ENCODE assay signal across 1 cellular context in the genomic region with DNA sequence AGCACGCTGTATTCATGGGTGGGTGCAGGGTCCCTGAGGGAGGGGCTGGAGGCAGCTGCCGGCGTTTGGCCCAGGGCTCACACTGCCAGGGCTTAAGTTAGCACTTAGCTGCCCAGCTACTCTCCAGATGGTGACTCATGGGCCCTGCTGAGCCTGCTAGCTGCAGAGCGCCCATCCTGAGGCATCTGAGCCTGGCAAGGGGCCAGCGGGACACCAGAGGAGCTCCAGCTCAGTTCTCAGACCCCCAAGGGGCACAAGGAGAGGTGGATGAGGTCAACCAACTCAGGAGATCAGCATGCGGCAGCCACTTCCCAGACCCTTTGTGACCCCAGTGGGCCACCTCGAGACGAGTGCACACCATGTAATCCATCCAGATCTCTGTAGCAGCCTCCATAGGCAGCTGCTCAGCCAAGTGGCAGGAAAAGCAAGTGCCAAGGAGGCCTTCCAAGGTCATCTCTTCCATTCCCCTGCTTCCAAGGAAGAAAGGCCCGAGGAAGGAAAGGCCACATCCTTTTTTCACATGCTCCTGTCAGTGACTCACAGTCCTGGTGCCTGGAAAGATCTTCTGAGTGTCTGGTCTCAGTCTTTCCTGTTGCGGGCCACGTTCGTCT.
TF ChIP-seq lines count a peak whose summit lies in the region.

No MANE protein-coding gene starts in this region.

TF ChIP-seq in HepG2, 621 proteins besides CTCF, POLR2A, EP300 and RAD21:
- TF ChIP-seq, protein P1, sequence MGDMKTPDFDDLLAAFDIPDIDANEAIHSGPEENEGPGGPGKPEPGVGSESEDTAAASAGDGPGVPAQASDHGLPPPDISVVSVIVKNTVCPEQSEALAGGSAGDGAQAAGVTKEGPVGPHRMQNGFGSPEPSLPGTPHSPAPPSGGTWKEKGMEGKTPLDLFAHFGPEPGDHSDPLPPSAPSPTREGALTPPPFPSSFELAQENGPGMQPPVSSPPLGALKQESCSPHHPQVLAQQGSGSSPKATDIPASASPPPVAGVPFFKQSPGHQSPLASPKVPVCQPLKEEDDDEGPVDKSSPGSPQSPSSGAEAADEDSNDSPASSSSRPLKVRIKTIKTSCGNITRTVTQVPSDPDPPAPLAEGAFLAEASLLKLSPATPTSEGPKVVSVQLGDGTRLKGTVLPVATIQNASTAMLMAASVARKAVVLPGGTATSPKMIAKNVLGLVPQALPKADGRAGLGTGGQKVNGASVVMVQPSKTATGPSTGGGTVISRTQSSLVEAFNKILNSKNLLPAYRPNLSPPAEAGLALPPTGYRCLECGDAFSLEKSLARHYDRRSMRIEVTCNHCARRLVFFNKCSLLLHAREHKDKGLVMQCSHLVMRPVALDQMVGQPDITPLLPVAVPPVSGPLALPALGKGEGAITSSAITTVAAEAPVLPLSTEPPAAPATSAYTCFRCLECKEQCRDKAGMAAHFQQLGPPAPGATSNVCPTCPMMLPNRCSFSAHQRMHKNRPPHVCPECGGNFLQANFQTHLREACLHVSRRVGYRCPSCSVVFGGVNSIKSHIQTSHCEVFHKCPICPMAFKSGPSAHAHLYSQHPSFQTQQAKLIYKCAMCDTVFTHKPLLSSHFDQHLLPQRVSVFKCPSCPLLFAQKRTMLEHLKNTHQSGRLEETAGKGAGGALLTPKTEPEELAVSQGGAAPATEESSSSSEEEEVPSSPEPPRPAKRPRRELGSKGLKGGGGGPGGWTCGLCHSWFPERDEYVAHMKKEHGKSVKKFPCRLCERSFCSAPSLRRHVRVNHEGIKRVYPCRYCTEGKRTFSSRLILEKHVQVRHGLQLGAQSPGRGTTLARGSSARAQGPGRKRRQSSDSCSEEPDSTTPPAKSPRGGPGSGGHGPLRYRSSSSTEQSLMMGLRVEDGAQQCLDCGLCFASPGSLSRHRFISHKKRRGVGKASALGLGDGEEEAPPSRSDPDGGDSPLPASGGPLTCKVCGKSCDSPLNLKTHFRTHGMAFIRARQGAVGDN (CRISPR knock-in tag; IDR thresholded peaks at IDR 0.05) = peak; percentile 44
- TF ChIP-seq, protein P2, sequence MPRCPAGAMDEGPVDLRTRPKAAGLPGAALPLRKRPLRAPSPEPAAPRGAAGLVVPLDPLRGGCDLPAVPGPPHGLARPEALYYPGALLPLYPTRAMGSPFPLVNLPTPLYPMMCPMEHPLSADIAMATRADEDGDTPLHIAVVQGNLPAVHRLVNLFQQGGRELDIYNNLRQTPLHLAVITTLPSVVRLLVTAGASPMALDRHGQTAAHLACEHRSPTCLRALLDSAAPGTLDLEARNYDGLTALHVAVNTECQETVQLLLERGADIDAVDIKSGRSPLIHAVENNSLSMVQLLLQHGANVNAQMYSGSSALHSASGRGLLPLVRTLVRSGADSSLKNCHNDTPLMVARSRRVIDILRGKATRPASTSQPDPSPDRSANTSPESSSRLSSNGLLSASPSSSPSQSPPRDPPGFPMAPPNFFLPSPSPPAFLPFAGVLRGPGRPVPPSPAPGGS (CRISPR knock-in tag; IDR thresholded peaks at IDR 0.05) = 0 out of 2 replicates have a peak, but pooled peaks have one; percentile 52
- TF ChIP-seq REXO4 (CRISPR knock-in tag; IDR thresholded peaks at IDR 0.05; ENCODE audit: borderline replicate concordance) (no peak), AGO2 (optimal IDR thresholded peaks at IDR 0.05; ENCODE audit: low read depth, low read length) (peak; percentile 81), ZNF768 (CRISPR knock-in tag; IDR thresholded peaks at IDR 0.05) (peak; percentile 52; the same call in 1 of the 2 replicates), HOXA7 (CRISPR knock-in tag; IDR thresholded peaks at IDR 0.05) (no peak), KLF16 (CRISPR knock-in tag; IDR thresholded peaks at IDR 0.05) (no peak)
- TF ChIP-seq, protein P3, sequence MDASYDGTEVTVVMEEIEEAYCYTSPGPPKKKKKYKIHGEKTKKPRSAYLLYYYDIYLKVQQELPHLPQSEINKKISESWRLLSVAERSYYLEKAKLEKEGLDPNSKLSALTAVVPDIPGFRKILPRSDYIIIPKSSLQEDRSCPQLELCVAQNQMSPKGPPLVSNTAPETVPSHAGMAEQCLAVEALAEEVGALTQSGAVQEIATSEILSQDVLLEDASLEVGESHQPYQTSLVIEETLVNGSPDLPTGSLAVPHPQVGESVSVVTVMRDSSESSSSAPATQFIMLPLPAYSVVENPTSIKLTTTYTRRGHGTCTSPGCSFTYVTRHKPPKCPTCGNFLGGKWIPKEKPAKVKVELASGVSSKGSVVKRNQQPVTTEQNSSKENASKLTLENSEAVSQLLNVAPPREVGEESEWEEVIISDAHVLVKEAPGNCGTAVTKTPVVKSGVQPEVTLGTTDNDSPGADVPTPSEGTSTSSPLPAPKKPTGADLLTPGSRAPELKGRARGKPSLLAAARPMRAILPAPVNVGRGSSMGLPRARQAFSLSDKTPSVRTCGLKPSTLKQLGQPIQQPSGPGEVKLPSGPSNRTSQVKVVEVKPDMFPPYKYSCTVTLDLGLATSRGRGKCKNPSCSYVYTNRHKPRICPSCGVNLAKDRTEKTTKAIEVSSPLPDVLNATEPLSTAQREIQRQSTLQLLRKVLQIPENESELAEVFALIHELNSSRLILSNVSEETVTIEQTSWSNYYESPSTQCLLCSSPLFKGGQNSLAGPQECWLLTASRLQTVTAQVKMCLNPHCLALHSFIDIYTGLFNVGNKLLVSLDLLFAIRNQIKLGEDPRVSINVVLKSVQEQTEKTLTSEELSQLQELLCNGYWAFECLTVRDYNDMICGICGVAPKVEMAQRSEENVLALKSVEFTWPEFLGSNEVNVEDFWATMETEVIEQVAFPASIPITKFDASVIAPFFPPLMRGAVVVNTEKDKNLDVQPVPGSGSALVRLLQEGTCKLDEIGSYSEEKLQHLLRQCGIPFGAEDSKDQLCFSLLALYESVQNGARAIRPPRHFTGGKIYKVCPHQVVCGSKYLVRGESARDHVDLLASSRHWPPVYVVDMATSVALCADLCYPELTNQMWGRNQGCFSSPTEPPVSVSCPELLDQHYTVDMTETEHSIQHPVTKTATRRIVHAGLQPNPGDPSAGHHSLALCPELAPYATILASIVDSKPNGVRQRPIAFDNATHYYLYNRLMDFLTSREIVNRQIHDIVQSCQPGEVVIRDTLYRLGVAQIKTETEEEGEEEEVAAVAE (CRISPR knock-in tag; IDR thresholded peaks at IDR 0.05; ENCODE audit: borderline replicate concordance) = 0 out of 2 replicates have a peak, but pooled peaks have one; percentile 18
